In the genomic region with DNA sequence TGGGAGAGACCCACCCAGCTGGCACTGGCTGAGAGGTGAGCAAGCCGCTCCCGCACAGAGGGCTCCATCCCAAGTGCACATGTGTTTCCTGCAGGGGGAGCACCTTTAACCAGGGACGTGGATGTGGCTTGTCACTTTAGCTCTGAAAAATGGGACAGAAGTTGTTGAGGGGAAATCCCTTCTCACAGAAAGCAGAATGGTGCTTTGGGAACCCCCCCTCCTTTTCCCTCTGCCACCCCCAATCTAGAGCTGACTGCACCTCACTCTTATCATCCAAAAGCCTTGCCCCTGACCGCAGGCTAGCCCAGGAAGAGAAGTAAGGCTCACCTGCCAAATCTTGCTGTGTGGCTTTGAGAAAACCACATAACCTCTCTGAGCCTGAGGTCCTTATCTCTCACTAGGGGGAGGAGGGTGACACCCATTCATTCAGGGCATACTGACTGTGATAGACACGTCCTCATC, we compare ENCODE assay signal across 9 cellular contexts.
DNase-seq lines count a peak whose midpoint lies in the region; ATAC-seq and TF ChIP-seq lines count a peak whose summit lies in the region.
"Had no signal": no experiment of that assay in that cellular context is flagged by ENCODE, and none has a peak within 500 bp of the region (broad histone marks: within the 10 kb centered on the region; RNA-seq: fewer than 3 reads in every experiment).

No MANE protein-coding gene starts in this region.

- no peak overlapping the region for H3K27ac ChIP-seq in OCI-LY7 (ENCODE audit: low read depth, low read length, poor library complexity, severe bottlenecking)
- no peak overlapping the region for H3K27ac ChIP-seq in uterus

- H2AFZ ChIP-seq in OCI-LY7 (ENCODE audit: low read length): no peak overlapping the region

- BruUV-seq in OCI-LY7 (replicated peaks; lab: Mats Ljungman, UMichigan): no TSS peak

- no peaks in the 10 kb centered on the region for H3K9me2 ChIP-seq in OCI-LY7 (ENCODE audit: insufficient read depth, low read length)

- TF ChIP-seq CTCF in OCI-LY7 (conservative IDR thresholded peaks at IDR 0.05; ENCODE audit: low read length): peak; percentile 63
- TF ChIP-seq CTCF in epithelial cell of esophagus (IDR thresholded peaks at IDR 0.05; ENCODE audit: insufficient read depth, low read depth, low read length, missing control alignments): peak; percentile 33
- no peak for TF ChIP-seq CTCF in uterus (IDR thresholded peaks at IDR 0.05)

- no peaks in the 10 kb centered on the region for H3K36me3 Mint-ChIP-seq in activated CD4-positive, alpha-beta T cell treated with anti-CD3 and anti-CD28 coated beads, Interleukin-2, amount 10 ng/mL, durations not matched to agents 24 days and 14 days (ENCODE audit: low read depth)

- POLR2A ChIA-PET in OCI-LY7 (lab: Charles Lee): no interaction called here

- H3K4me1 ChIP-seq in OCI-LY7 (ENCODE audit: insufficient read depth, low read length, poor library complexity, severe bottlenecking): no peaks in the 10 kb centered on the region
- H3K4me1 ChIP-seq in uterus: no peaks in the 10 kb centered on the region

- H3K4me3 ChIP-seq in OCI-LY7 (ENCODE audit: low read depth, low read length, poor library complexity, severe bottlenecking) (no peak overlapping the region), epithelial cell of esophagus (ENCODE audit: low read length) (no peak overlapping the region), uterus (no peak overlapping the region)

- DNase-seq in activated CD4-positive, alpha-beta T cell treated with anti-CD3 and anti-CD28 coated beads, Interleukin-2, amount 10 ng/mL, durations not matched to agents 24 days and 14 days: peak; percentile 74
- DNase-seq in activated CD4-positive, alpha-beta T cell treated with anti-CD3 and anti-CD28 coated beads, Interleukin-2, amount 50 U/mL, for 4 hours: no peak
- DNase-seq in OCI-LY7 (ENCODE audit: low spot score) (no peak), epithelial cell of esophagus (ENCODE audit: low read depth) (peak; percentile 24), uterus (no peak), ecto neural progenitor cell (ENCODE audit: low spot score) (no peak)
- peak; percentile 4 for DNase-seq in stimulated activated CD8-positive, alpha-beta memory T cell treated with anti-CD3 and anti-CD28 coated beads, Interleukin-4, amount 100 ng/mL, for 24 hours (ENCODE audit: low read depth)
- DNase-seq: NCI-H526 treated with DMSO at 0.1 percent for 48 hours had no signal

- CTCF ChIA-PET in OCI-LY7 (lab: Charles Lee; ENCODE audit: unreplicated experiment): interaction anchor here (0.6 kb wide), 1 partner anchor 167 kb away, joined by 4 read pairs; no protein-coding TSS in a partner anchor

- no peak for TF ChIP-seq POLR2A in uterus (IDR thresholded peaks at IDR 0.05)

- H3K27me3 ChIP-seq in uterus: no peaks in the 10 kb centered on the region

- H3K36me3 ChIP-seq in OCI-LY7 (ENCODE audit: insufficient read depth, low read length) (no peaks in the 10 kb centered on the region), uterus (no peaks in the 10 kb centered on the region)

- no peak overlapping the region for H3K4me2 ChIP-seq in OCI-LY7 (ENCODE audit: low read length)

- no peaks in the 10 kb centered on the region for H3K9me3 Mint-ChIP-seq in activated CD4-positive, alpha-beta T cell treated with anti-CD3 and anti-CD28 coated beads, Interleukin-2, amount 10 ng/mL, durations not matched to agents 24 days and 14 days

- peaks cover 14% of the 10 kb centered on the region for H3K4me1 Mint-ChIP-seq in activated CD4-positive, alpha-beta T cell treated with anti-CD3 and anti-CD28 coated beads, Interleukin-2, amount 10 ng/mL, durations not matched to agents 24 days and 14 days

- no peaks in the 10 kb centered on the region for H3K79me2 ChIP-seq in OCI-LY7 (ENCODE audit: insufficient read depth, low read depth, low read length)

- no peak overlapping the region for H3K4me3 Mint-ChIP-seq in activated CD4-positive, alpha-beta T cell treated with anti-CD3 and anti-CD28 coated beads, Interleukin-2, amount 10 ng/mL, durations not matched to agents 24 days and 14 days

- no peak for ATAC-seq in HG03460 (IDR thresholded peaks at IDR 0.05; ENCODE audit: unreplicated experiment)

- intact Hi-C loops in activated CD4-positive, alpha-beta T cell treated with anti-CD3 and anti-CD28 coated beads, Interleukin-2, amount 10 ng/mL, durations not matched to agents 24 days and 14 days (cut with micrococcal nuclease): loop anchor here (5.0 kb wide), 1 partner anchor 35 kb away; no protein-coding TSS in a partner anchor
- intact Hi-C loops in OCI-LY7 (cut with micrococcal nuclease; ENCODE audit: unreplicated experiment): no loop called here
- intact Hi-C loops in uterus (cut with DNase I; ENCODE audit: low total_unique reads): no loop called here

- no peaks in the 10 kb centered on the region for H3K9me3 ChIP-seq in OCI-LY7 (ENCODE audit: low read length)
- H3K9me3 ChIP-seq in uterus: no peaks in the 10 kb centered on the region

- no peaks in the 10 kb centered on the region for H4K20me1 ChIP-seq in OCI-LY7 (ENCODE audit: insufficient read depth, low read length)

- peaks cover 34% of the 10 kb centered on the region for H3K27me3 Mint-ChIP-seq in activated CD4-positive, alpha-beta T cell treated with anti-CD3 and anti-CD28 coated beads, Interleukin-2, amount 10 ng/mL, durations not matched to agents 24 days and 14 days

- H3K27ac Mint-ChIP-seq in activated CD4-positive, alpha-beta T cell treated with anti-CD3 and anti-CD28 coated beads, Interleukin-2, amount 10 ng/mL, durations not matched to agents 24 days and 14 days: peak overlapping the region; percentile 18

Comparison
In these comparisons a context has a peak if more than half of its experiments do, and no peak if none do; other contexts are left out.
1. DNase-seq: peak in activated CD4-positive, alpha-beta T cell treated with anti-CD3 and anti-CD28 coated beads, Interleukin-2, amount 10 ng/mL, durations not matched to agents 24 days and 14 days (single experiment), epithelial cell of esophagus (single experiment) and stimulated activated CD8-positive, alpha-beta memory T cell treated with anti-CD3 and anti-CD28 coated beads, Interleukin-4, amount 100 ng/mL, for 24 hours (single experiment); none in activated CD4-positive, alpha-beta T cell treated with anti-CD3 and anti-CD28 coated beads, Interleukin-2, amount 50 U/mL, for 4 hours (0 of 2), OCI-LY7 (single experiment), uterus (0 of 2) and ecto neural progenitor cell (single experiment).
2. CTCF ChIP-seq: peak in OCI-LY7 (single experiment) and epithelial cell of esophagus (single experiment); none in uterus (0 of 4).